Comparison of ENCODE assay signal across 16 cellular contexts in genomic region chr3:82293867-82294266, GRCh38.
DNase-seq lines count a peak whose midpoint lies in the region; ATAC-seq and TF ChIP-seq lines count a peak whose summit lies in the region.
"Had no signal": no experiment of that assay in that cellular context is flagged by ENCODE, and none has a peak within 500 bp of the region (broad histone marks: within the 10 kb centered on the region; RNA-seq: fewer than 3 reads in every experiment).

No MANE protein-coding gene starts in this region.

- no peak overlapping the region for H3K4me3 ChIP-seq in KMS-11 (IDR thresholded peaks at IDR 0.05; ENCODE audit: insufficient read depth, low read depth, low read length)
- H3K4me3 ChIP-seq: HAP-1, heart left ventricle, Peyer's patch had no signal

- no peak overlapping the region for H2AFZ ChIP-seq in KMS-11 (ENCODE audit: low read depth)

- no peaks in the 10 kb centered on the region for H3K27me3 ChIP-seq in KMS-11 (ENCODE audit: insufficient read depth, low read depth)
- H3K27me3 ChIP-seq: heart left ventricle, Peyer's patch had no signal

- peak overlapping the region; percentile 42 for H3K4me2 ChIP-seq in KMS-11

- H3K27ac ChIP-seq in KMS-11, result no peak overlapping the region
- H3K27ac ChIP-seq: heart left ventricle, Peyer's patch had no signal

- H3K9ac ChIP-seq in KMS-11, result no peak overlapping the region

- peaks cover 29% of the 10 kb centered on the region for H3K4me1 ChIP-seq in KMS-11 (ENCODE audit: low read depth, poor library complexity, severe bottlenecking)
- H3K4me1 ChIP-seq: heart left ventricle, Peyer's patch had no signal

- ATAC-seq in GM18861 (IDR thresholded peaks at IDR 0.05; ENCODE audit: unreplicated experiment) (peak; percentile 83), GM21528 (IDR thresholded peaks at IDR 0.05; ENCODE audit: low FRiP score, unreplicated experiment) (peak; percentile 72), HG03045 (IDR thresholded peaks at IDR 0.05; ENCODE audit: unreplicated experiment) (peak; percentile 79)
- ATAC-seq: effector memory CD8-positive, alpha-beta T cell; heart left ventricle; left ventricle myocardium superior had no signal

- TF ChIP-seq CTCF in KMS-11 (conservative IDR thresholded peaks at IDR 0.05; ENCODE audit: low read depth, low read length), result no peak

- no peak for DNase-seq in COLO668 (lab: John Stamatoyannopoulos, UW; ENCODE audit: unreplicated experiment)
- no peak for DNase-seq in A172 (ENCODE audit: low spot score)
- DNase-seq in AG08396 (ENCODE audit: low spot score), result no peak
- DNase-seq in globus pallidus (ENCODE audit: low spot score), result no peak
- DNase-seq: C1 segment of cervical spinal cord; effector memory CD8-positive, alpha-beta T cell; GDM1; heart left ventricle; left ventricle myocardium superior; nucleus accumbens; Peyer's patch had no signal

- H3K79me2 ChIP-seq in KMS-11 (ENCODE audit: insufficient read depth, low read depth), result no peaks in the 10 kb centered on the region

- no peaks in the 10 kb centered on the region for H3K36me3 ChIP-seq in KMS-11 (ENCODE audit: insufficient read depth)
- H3K36me3 ChIP-seq: HAP-1, heart left ventricle, Peyer's patch had no signal

- no peaks in the 10 kb centered on the region for H4K20me1 ChIP-seq in KMS-11 (ENCODE audit: insufficient read depth)
